Comparison of ENCODE assay signal across 23 cellular contexts in the genomic region with DNA sequence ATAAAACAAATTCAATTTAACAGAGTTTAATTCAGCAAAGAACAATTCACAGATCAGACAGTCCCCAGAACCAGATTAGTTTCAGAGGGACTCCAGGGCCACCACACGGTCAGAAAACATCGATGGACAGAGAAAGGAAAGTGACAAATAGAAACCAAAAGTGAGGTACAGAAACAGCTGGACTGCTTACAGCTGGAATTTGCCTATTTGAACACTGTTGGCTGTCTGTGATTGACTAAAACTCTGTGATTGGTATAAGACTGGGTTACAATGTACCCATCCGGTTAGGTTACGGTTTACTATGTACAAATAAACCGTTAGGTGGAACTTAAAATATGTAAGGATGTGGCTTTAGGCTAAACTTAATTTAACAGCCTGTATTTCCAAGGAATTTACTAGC. TPM values are rescaled to one million over a fixed set of nuclear protein-coding genes. Genes with fewer than 3 reads are reported as not detected.
"Had no signal": no experiment of that assay in that cellular context is flagged by ENCODE, and none has a peak within 500 bp of the region (broad histone marks: within the 10 kb centered on the region; RNA-seq: fewer than 3 reads in every experiment).

No MANE protein-coding gene starts in this region.

- H3K27ac ChIP-seq: brain microvascular endothelial cell, left lung, prostate gland, skin epidermis, upper lobe of right lung had no signal

- H3K9me3 Mint-ChIP-seq: activated naive CD4-positive, alpha-beta T cell treated with anti-CD3 and anti-CD28 coated beads, Interleukin-2, amount 10 ng/mL, durations not matched to agents 7 days and 5 days; activated naive CD8-positive, alpha-beta T cell treated with anti-CD3 and anti-CD28 coated beads, Interleukin-2, amount 50 U/mL, for 24 hours; activated T-cell treated with anti-CD3 and anti-CD28 coated beads, Interleukin-2, amount 50 U/mL, for 4 hours; central memory CD8-positive, alpha-beta T cell; neural crest cell; stimulated activated effector memory CD8-positive, alpha-beta T cell treated with anti-CD3 and anti-CD28 coated beads, Interleukin-12 subunit alpha, Interleukin-12 subunit beta, amount 100 ng/mL, for 72 hours had no signal

- H3K4me3 Mint-ChIP-seq: activated CD8-positive, alpha-beta T cell treated with anti-CD3 and anti-CD28 coated beads, Interleukin-2, amount 10 ng/mL, durations not matched to agents 7 days and 5 days; activated naive CD4-positive, alpha-beta T cell treated with anti-CD3 and anti-CD28 coated beads, Interleukin-2, amount 10 ng/mL, durations not matched to agents 7 days and 5 days; activated naive CD8-positive, alpha-beta T cell treated with anti-CD3 and anti-CD28 coated beads, Interleukin-2, amount 50 U/mL, for 24 hours; activated T-cell treated with anti-CD3 and anti-CD28 coated beads, Interleukin-2, amount 50 U/mL, for 4 hours; central memory CD8-positive, alpha-beta T cell; naive B cell; neural crest cell; stimulated activated effector memory CD8-positive, alpha-beta T cell treated with anti-CD3 and anti-CD28 coated beads, Interleukin-12 subunit alpha, Interleukin-12 subunit beta, amount 100 ng/mL, for 72 hours had no signal

- H3K27ac Mint-ChIP-seq: activated CD8-positive, alpha-beta T cell treated with anti-CD3 and anti-CD28 coated beads, Interleukin-2, amount 10 ng/mL, durations not matched to agents 7 days and 5 days; activated naive CD4-positive, alpha-beta T cell treated with anti-CD3 and anti-CD28 coated beads, Interleukin-2, amount 10 ng/mL, durations not matched to agents 7 days and 5 days; activated naive CD8-positive, alpha-beta T cell treated with anti-CD3 and anti-CD28 coated beads, Interleukin-2, amount 50 U/mL, for 24 hours; stimulated activated effector memory CD8-positive, alpha-beta T cell treated with anti-CD3 and anti-CD28 coated beads, Interleukin-12 subunit alpha, Interleukin-12 subunit beta, amount 100 ng/mL, for 72 hours had no signal

- DNase-seq: activated CD4-positive, alpha-beta T cell treated with anti-CD3 and anti-CD28 coated beads for 48 hours; activated CD4-positive, CD25-positive, alpha-beta regulatory T cell; activated CD8-positive, alpha-beta T cell treated with anti-CD3 and anti-CD28 coated beads, Interleukin-2, amount 10 ng/mL, durations not matched to agents 7 days and 5 days; activated naive CD4-positive, alpha-beta T cell treated with anti-CD3 and anti-CD28 coated beads, Interleukin-2, amount 10 ng/mL, durations not matched to agents 7 days and 5 days; activated naive CD8-positive, alpha-beta T cell treated with anti-CD3 and anti-CD28 coated beads, Interleukin-2, amount 50 U/mL, for 24 hours; activated T-cell treated with anti-CD3 and anti-CD28 coated beads, Interleukin-2, amount 50 U/mL, for 4 hours; aorta; brain microvascular endothelial cell; cortex of kidney; effector CD4-positive, alpha-beta T cell; head of caudate nucleus; left lung; naive B cell; right cardiac atrium; stimulated activated CD4-positive, alpha-beta T cell treated with anti-CD3 and anti-CD28 coated beads, Interleukin-4, amount 100 ng/mL, for 24 hours; T-helper 9 cell; upper lobe of right lung had no signal

- H3K9me3 ChIP-seq: left lung, prostate gland, upper lobe of right lung had no signal

- H3K4me3 ChIP-seq: left lung, prostate gland, skin epidermis, upper lobe of right lung had no signal

- ATAC-seq: activated CD8-positive, alpha-beta T cell treated with anti-CD3 and anti-CD28 coated beads, Interleukin-2, amount 10 ng/mL, durations not matched to agents 7 days and 5 days; activated naive CD8-positive, alpha-beta T cell treated with anti-CD3 and anti-CD28 coated beads, Interleukin-2, amount 50 U/mL, for 24 hours; activated T-cell treated with anti-CD3 and anti-CD28 coated beads, Interleukin-2, amount 50 U/mL, for 4 hours; left lung; right cardiac atrium; stimulated activated effector memory CD8-positive, alpha-beta T cell treated with anti-CD3 and anti-CD28 coated beads, Interleukin-12 subunit alpha, Interleukin-12 subunit beta, amount 100 ng/mL, for 72 hours; upper lobe of right lung had no signal

- H3K4me1 ChIP-seq: left lung, prostate gland had no signal

- H3K4me1 Mint-ChIP-seq: central memory CD8-positive, alpha-beta T cell; neural crest cell; stimulated activated effector memory CD8-positive, alpha-beta T cell treated with anti-CD3 and anti-CD28 coated beads, Interleukin-12 subunit alpha, Interleukin-12 subunit beta, amount 100 ng/mL, for 72 hours had no signal

- H3K36me3 ChIP-seq: brain microvascular endothelial cell, left lung, prostate gland, upper lobe of right lung had no signal

- H3K36me3 Mint-ChIP-seq: activated naive CD4-positive, alpha-beta T cell treated with anti-CD3 and anti-CD28 coated beads, Interleukin-2, amount 10 ng/mL, durations not matched to agents 7 days and 5 days; stimulated activated effector memory CD8-positive, alpha-beta T cell treated with anti-CD3 and anti-CD28 coated beads, Interleukin-12 subunit alpha, Interleukin-12 subunit beta, amount 100 ng/mL, for 72 hours had no signal

RNA-seq across cellular contexts. Expression of a gene that starts 30.3 kb away (rescaled TPM):
- total RNA-seq: activated CD8-positive, alpha-beta T cell treated with anti-CD3 and anti-CD28 coated beads, Interleukin-2, amount 10 ng/mL, durations not matched to agents 7 days and 5 days; activated T-cell treated with anti-CD3 and anti-CD28 coated beads, Interleukin-2, amount 50 U/mL, for 4 hours; neural crest cell; osteocyte; upper lobe of right lung had no signal
